ENCODE assay signal across 9 cellular contexts in the genomic region with DNA sequence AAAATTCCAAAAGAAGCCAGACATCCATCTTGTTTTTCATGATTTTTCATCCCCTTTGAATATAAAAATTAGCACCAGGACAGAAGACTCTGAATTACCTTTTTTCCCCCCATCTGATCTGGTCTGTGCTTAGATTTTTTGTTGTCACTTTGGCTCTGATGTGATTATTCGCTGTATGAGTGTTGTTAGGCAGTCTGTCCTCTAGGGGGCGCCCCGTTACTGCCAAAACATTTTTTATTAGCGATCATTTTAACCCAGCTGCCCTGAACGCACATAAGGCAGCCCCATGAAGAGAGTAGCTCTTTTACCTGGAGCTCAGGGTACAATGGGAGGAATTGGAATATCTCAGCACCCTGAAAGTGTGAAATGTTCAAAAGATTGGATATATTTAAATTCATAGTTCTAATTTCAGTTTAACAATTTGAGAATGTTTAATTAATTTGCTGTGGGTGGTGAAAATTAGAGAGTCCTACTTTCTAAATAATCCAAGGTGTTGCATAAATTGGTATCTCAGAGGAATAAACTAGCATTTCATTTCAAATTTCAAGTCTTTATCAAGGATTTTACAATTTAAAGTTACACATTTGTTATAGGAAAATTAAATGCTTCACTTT.
DNase-seq lines count a peak whose midpoint lies in the region; ATAC-seq and TF ChIP-seq lines count a peak whose summit lies in the region.
"Had no signal": no experiment of that assay in that cellular context is flagged by ENCODE, and none has a peak within 500 bp of the region (broad histone marks: within the 10 kb centered on the region; RNA-seq: fewer than 3 reads in every experiment).

No MANE protein-coding gene starts in this region.

- H4K20me1 ChIP-seq in neural progenitor cell (ENCODE audit: low read depth), result no peaks in the 10 kb centered on the region

- H3K27me3 ChIP-seq in neural progenitor cell, result no peaks in the 10 kb centered on the region
- no peaks in the 10 kb centered on the region for H3K27me3 ChIP-seq in stomach

- no peak for TF ChIP-seq EP300 in stomach (IDR thresholded peaks at IDR 0.05)

- H3K9me3 ChIP-seq in neural progenitor cell (ENCODE audit: low read depth) (no peaks in the 10 kb centered on the region), stomach (no peaks in the 10 kb centered on the region)

- H3K27me3 Mint-ChIP-seq in neural progenitor cell (ENCODE audit: insufficient read depth, low read depth), result no peaks in the 10 kb centered on the region
- H3K27me3 Mint-ChIP-seq: activated naive CD4-positive, alpha-beta T cell treated with anti-CD3 and anti-CD28 coated beads, Interleukin-2, amount 50 U/mL, for 24 hours had no signal

- no peaks in the 10 kb centered on the region for H3K79me2 ChIP-seq in neural progenitor cell (ENCODE audit: low read depth)

- peaks cover 20% of the 10 kb centered on the region for H3F3A ChIP-seq in neural progenitor cell (ENCODE audit: low read depth)

- DNase-seq in DMS153 treated with DMSO at 0.1 percent for 48 hours (lab: John Stamatoyannopoulos, UW; ENCODE audit: unreplicated experiment) (peak; percentile 76), LoVo (ENCODE audit: low spot score) (peak; percentile 74), RKO (ENCODE audit: low spot score) (peak; percentile 80), activated T-helper 1 cell treated with Interleukin-2 at 50 U/mL for 16 hours (ENCODE audit: low read depth) (peak; percentile 68), fibroblast of pulmonary artery (ENCODE audit: low read depth) (peak; percentile 80), neural progenitor cell (ENCODE audit: low spot score) (peak; percentile 79), stomach (peak; percentile 87)

- H3K36me3 ChIP-seq in neural progenitor cell, result peaks cover 23% of the 10 kb centered on the region
- peaks cover 33 to 95% (median 93%) of the 10 kb centered on the region in 4 donors for H3K36me3 ChIP-seq in stomach

- no peaks in the 10 kb centered on the region for H3K4me1 Mint-ChIP-seq in neural progenitor cell
- H3K4me1 Mint-ChIP-seq: activated naive CD4-positive, alpha-beta T cell treated with anti-CD3 and anti-CD28 coated beads, Interleukin-2, amount 50 U/mL, for 24 hours had no signal

- no peak overlapping the region for H3K9ac ChIP-seq in neural progenitor cell

- TF ChIP-seq CTCF in fibroblast of pulmonary artery (IDR thresholded peaks at IDR 0.05; ENCODE audit: low read length, missing control alignments) (peak; percentile 85), neural progenitor cell (IDR thresholded peaks at IDR 0.05) (peak; percentile 97), stomach (IDR thresholded peaks at IDR 0.05) (peak in 5 of 7 experiments; percentile 82 to 91 (median 88))

- 0 to 1% (median 1%) methylated on average over 5 of the region's 5 CpGs for WGBS in stomach, 5 donors

- H3K27ac ChIP-seq in neural progenitor cell, result no peak overlapping the region
- H3K27ac ChIP-seq in stomach, result no peak overlapping the region

- H3K9me3 Mint-ChIP-seq in neural progenitor cell, result no peaks in the 10 kb centered on the region
- H3K9me3 Mint-ChIP-seq: activated naive CD4-positive, alpha-beta T cell treated with anti-CD3 and anti-CD28 coated beads, Interleukin-2, amount 50 U/mL, for 24 hours had no signal

- H3K4me3 Mint-ChIP-seq in neural progenitor cell, result no peak overlapping the region
- H3K4me3 Mint-ChIP-seq: activated naive CD4-positive, alpha-beta T cell treated with anti-CD3 and anti-CD28 coated beads, Interleukin-2, amount 50 U/mL, for 24 hours had no signal

- H3K4me3 ChIP-seq in fibroblast of pulmonary artery (replicated peaks; ENCODE audit: low read depth, low read length) (no peak overlapping the region), neural progenitor cell (no peak overlapping the region), stomach (no peak overlapping the region)

- no peak overlapping the region for H2AFZ ChIP-seq in neural progenitor cell (replicated peaks)

- H3K36me3 Mint-ChIP-seq in neural progenitor cell, result peaks cover 11% of the 10 kb centered on the region

- TF ChIP-seq POLR2A in stomach (IDR thresholded peaks at IDR 0.05), result no peak

- no peak overlapping the region for H3K27ac Mint-ChIP-seq in neural progenitor cell

- intact Hi-C loops in stomach (cut with DNase I; ENCODE audit: low total_unique reads), result loop anchor here (10.0 kb wide), 1 partner anchor 63 kb away; a partner anchor contains a TSS

- H3K4me2 ChIP-seq in neural progenitor cell, result no peak overlapping the region

- no peak for ATAC-seq in HG02852 (IDR thresholded peaks at IDR 0.05; ENCODE audit: unreplicated experiment)

- H3K4me1 ChIP-seq in neural progenitor cell (no peaks in the 10 kb centered on the region), stomach (peaks cover 0 to 7% (median 0%) of the 10 kb centered on the region in 4 donors)
